Comparison of ENCODE assay signal across 34 cellular contexts in genomic region chr19:28003543-28003942, GRCh38.
"Had no signal": no experiment of that assay in that cellular context is flagged by ENCODE, and none has a peak within 500 bp of the region (broad histone marks: within the 10 kb centered on the region; RNA-seq: fewer than 3 reads in every experiment).

No MANE protein-coding gene starts in this region.

- H3K9me3 ChIP-seq: MG63 had no signal

- H3K4me3 ChIP-seq: MG63 had no signal

- H3K36me3 ChIP-seq: MG63 had no signal

- DNase-seq: Karpas-422, Kasumi-1, MG63, MM.1S, MV-4-11, NCI-H1048, NCI-H1092, NCI-H1092 treated with DMSO at 0.1 percent for 48 hours, NCI-H1105, NCI-H1105 treated with DMSO at 0.1 percent for 48 hours, NCI-H1417, NCI-H1417 treated with DMSO at 0.1 percent for 48 hours, NCI-H1436, NCI-H1436 treated with DMSO at 0.1 percent for 48 hours, NCI-H146, NCI-H1694, NCI-H1694 treated with DMSO at 0.1 percent for 48 hours, NCI-H187, NCI-H187 treated with DMSO at 0.1 percent for 48 hours, NCI-H1930, NCI-H2029, NCI-H2029 treated with DMSO at 0.1 percent for 48 hours, NCI-H2081, NCI-H2081 treated with DMSO at 0.1 percent for 48 hours, NCI-H2107, NCI-H2171, NCI-H2171 treated with DMSO at 0.1 percent for 48 hours, NCI-H2227 treated with DMSO at 0.1 percent for 48 hours, NCI-H226, NCI-H345, NCI-H446, NCI-H446 treated with DMSO at 0.1 percent for 48 hours, NCI-H510A, NCI-H510A treated with DMSO at 0.1 percent for 48 hours had no signal
